In genomic region chr14:27672811-27673737, GRCh38 we compare ENCODE assay signal across 7 cellular contexts.
DNase-seq lines count a peak whose midpoint lies in the region; ATAC-seq and TF ChIP-seq lines count a peak whose summit lies in the region.
"Not testable (repeated sequence)": the region's sequence is repeated elsewhere in the genome, so short reads cannot be mapped to it uniquely, and the experiment has no call there.

No MANE protein-coding gene starts in this region.

- H2AFZ ChIP-seq in GM23338; fibroblast of lung (ENCODE audit: low read length): not testable (repeated sequence)
- peak overlapping the region; percentile 47 for H2AFZ ChIP-seq in neural progenitor cell (replicated peaks)

- not testable (repeated sequence) for H3K36me3 ChIP-seq in GM23338 (ENCODE audit: insufficient read depth); SJCRH30; fibroblast of lung (ENCODE audit: control insufficient read depth, insufficient read depth, low read length); iPS-18a (ENCODE audit: control insufficient read depth, low read depth, low read length); neural progenitor cell

- not testable (repeated sequence) for H3K27me3 ChIP-seq in GM23338 (ENCODE audit: insufficient read depth); SJCRH30; fibroblast of lung (ENCODE audit: control insufficient read depth, insufficient read depth, low read length); iPS-18a (ENCODE audit: control insufficient read depth, insufficient read depth, low read length); neural progenitor cell

- ATAC-seq in GM23338 = peak; percentile 61

- H3K79me2 ChIP-seq in GM23338 (replicated peaks; ENCODE audit: insufficient read depth) = peaks cover 27% of the 10 kb centered on the region
- H3K79me2 ChIP-seq in fibroblast of lung (ENCODE audit: control insufficient read depth, insufficient read depth, low read length); neural progenitor cell (ENCODE audit: low read depth): not testable (repeated sequence)

- not testable (repeated sequence) for TF ChIP-seq CTCF in GM23338 (conservative IDR thresholded peaks at IDR 0.05; ENCODE audit: low read depth in 2 of 2); LNCaP clone FGC (IDR thresholded peaks at IDR 0.05; ENCODE audit: control insufficient read depth, extremely low read depth, insufficient read depth); astrocyte of the spinal cord (IDR thresholded peaks at IDR 0.05; ENCODE audit: low read depth, low read length); fibroblast of lung (conservative IDR thresholded peaks at IDR 0.05 in 1 of 2, IDR thresholded peaks at IDR 0.05 in 1 of 2; ENCODE audit: low read depth in 1 of 2, low read length in 2 of 2); neural progenitor cell (IDR thresholded peaks at IDR 0.05)

- not testable (repeated sequence) for H3K36me3 Mint-ChIP-seq in GM23338 (ENCODE audit: low read depth); neural progenitor cell

- H4K20me1 ChIP-seq in GM23338 (replicated peaks; ENCODE audit: insufficient read depth); fibroblast of lung (ENCODE audit: control insufficient read depth, extremely low read depth, insufficient read depth, low read length); neural progenitor cell (ENCODE audit: low read depth): not testable (repeated sequence)

- not testable (repeated sequence) for H3F3A ChIP-seq in GM23338 (replicated peaks; ENCODE audit: low read depth); neural progenitor cell (ENCODE audit: low read depth)

- H3K4me3 Mint-ChIP-seq in GM23338 = peak overlapping the region; percentile 55; the same call in 2 of the 3 replicates
- H3K4me3 Mint-ChIP-seq in neural progenitor cell = not testable (repeated sequence)

- DNase-seq in GM23338 (ENCODE audit: low spot score) = peak; percentile 49
- not testable (repeated sequence) for DNase-seq in LNCaP clone FGC (ENCODE audit: low read depth); SJCRH30
- peak; percentile 29 for DNase-seq in astrocyte of the spinal cord (ENCODE audit: low read depth, low spot score)
- DNase-seq in fibroblast of lung (ENCODE audit: low read depth in 2 of 2) = peak; percentile 9 to 31
- peak; percentile 37 for DNase-seq in neural progenitor cell (ENCODE audit: low spot score)

- not testable (repeated sequence) for H3K27me3 Mint-ChIP-seq in GM23338 (ENCODE audit: insufficient read depth, low read depth, poor library complexity); neural progenitor cell (ENCODE audit: insufficient read depth, low read depth)

- in situ Hi-C loops in astrocyte of the spinal cord (cut with HindIII; ENCODE audit: low sequenced_read_pairs) = not testable (repeated sequence)

- not testable (repeated sequence) for H3K4me1 ChIP-seq in GM23338 (ENCODE audit: insufficient read depth); SJCRH30; fibroblast of lung (ENCODE audit: control insufficient read depth, extremely low read depth, insufficient read depth, low read length); iPS-18a (ENCODE audit: control insufficient read depth, low read depth, low read length); neural progenitor cell

- peak overlapping the region; percentile 88 for H3K27ac Mint-ChIP-seq in GM23338
- H3K27ac Mint-ChIP-seq in neural progenitor cell = not testable (repeated sequence)

- not testable (repeated sequence) for H3K9me2 ChIP-seq in GM23338 (ENCODE audit: insufficient read depth)

- H3K4me1 Mint-ChIP-seq in GM23338 = peaks cover 10% of the 10 kb centered on the region
- H3K4me1 Mint-ChIP-seq in neural progenitor cell = not testable (repeated sequence)

- peak overlapping the region; percentile 88; the same call in 1 of the 2 replicates for H3K27ac ChIP-seq in GM23338 (ENCODE audit: low read depth)
- H3K27ac ChIP-seq in SJCRH30; fibroblast of lung (ENCODE audit: insufficient read depth, low read length); iPS-18a (ENCODE audit: low read length); neural progenitor cell: not testable (repeated sequence)

- H3K9ac ChIP-seq in fibroblast of lung (ENCODE audit: insufficient read depth, low read length); iPS-18a (ENCODE audit: low read length); neural progenitor cell: not testable (repeated sequence)

- peak overlapping the region; percentile 78 for H3K4me2 ChIP-seq in GM23338
- not testable (repeated sequence) for H3K4me2 ChIP-seq in fibroblast of lung (ENCODE audit: extremely low read depth, insufficient read depth, low read length)
- peak overlapping the region; percentile 66 for H3K4me2 ChIP-seq in neural progenitor cell

- not testable (repeated sequence) for H3K9me3 ChIP-seq in SJCRH30 (replicated peaks); fibroblast of lung (ENCODE audit: control insufficient read depth, insufficient read depth, low read depth, low read length); iPS-18a (ENCODE audit: control insufficient read depth, low read depth, low read length); neural progenitor cell (ENCODE audit: low read depth)

- H3K4me3 ChIP-seq in GM23338 (peak overlapping the region; percentile 52), LNCaP clone FGC (ENCODE audit: low read depth, low read length) (peak overlapping the region; percentile 36), SJCRH30 (peak overlapping the region; percentile 31), iPS-18a (ENCODE audit: low read length) (peak overlapping the region; percentile 39), neural progenitor cell (peak overlapping the region; percentile 38)
- H3K4me3 ChIP-seq in astrocyte of the spinal cord (ENCODE audit: low read depth, low read length); fibroblast of lung (replicated peaks in 1 of 4; ENCODE audit: control extremely low read depth in 1 of 4, insufficient read depth in 1 of 4, low read depth in 3 of 4, low read length in 4 of 4): not testable (repeated sequence)

- peaks cover 12% of the 10 kb centered on the region for H3K9me3 Mint-ChIP-seq in GM23338
- not testable (repeated sequence) for H3K9me3 Mint-ChIP-seq in neural progenitor cell
